ENCODE assay signal across 22 cellular contexts in genomic region chr5:88480245-88480644, GRCh38.
A peak's percentile ranks its signal among the peaks of the same experiment; 100 is the strongest.
DNase-seq lines count a peak whose midpoint lies in the region; ATAC-seq and TF ChIP-seq lines count a peak whose summit lies in the region.
"Had no signal": no experiment of that assay in that cellular context is flagged by ENCODE, and none has a peak within 500 bp of the region (broad histone marks: within the 10 kb centered on the region; RNA-seq: fewer than 3 reads in every experiment).

No MANE protein-coding gene starts in this region.

- CTCF ChIA-PET in SK-N-SH (lab: Yijun Ruan, JAX) = no interaction called here

- TF ChIP-seq EP300 in SK-N-SH (IDR thresholded peaks at IDR 0.05; ENCODE audit: borderline replicate concordance in 1 of 2, low read depth in 1 of 2, low read length in 1 of 2) = no peak

- ATAC-seq in SK-N-SH treated with all-trans-retinoic acid at 6 μM for 48 hours = no peak
- no peak for ATAC-seq in stimulated activated effector memory CD8-positive, alpha-beta T cell treated with anti-CD3 and anti-CD28 coated beads, Interleukin-12 subunit alpha, Interleukin-12 subunit beta, amount 100 ng/mL, for 72 hours
- ATAC-seq: A549; stimulated activated naive CD8-positive, alpha-beta T cell treated with anti-CD3 and anti-CD28 coated beads, Interleukin-15, Interleukin-2, amounts not matched to agents 100 U/mL and 50 U/mL, for 24 hours had no signal

- WGBS in SK-N-SH (ENCODE audit: low lambda C conversion rate) = 10% methylated on average over 4 of the region's 4 CpGs

- H4K20me1 ChIP-seq in SK-N-SH (ENCODE audit: insufficient read depth) = no peaks in the 10 kb centered on the region

- DNase-seq in SK-N-SH (peak; percentile 4), NCI-H446 (lab: John Stamatoyannopoulos, UW) (peak; percentile 85 to 95), cerebellar cortex (ENCODE audit: low spot score) (peak; percentile 39), superior temporal gyrus (ENCODE audit: extremely low spot score) (peak; percentile 67), NCI-H748 treated with DMSO at 0.1 percent for 48 hours (lab: John Stamatoyannopoulos, UW) (no peak), T1000 (lab: John Stamatoyannopoulos, UW) (no peak)
- no peak for DNase-seq in stimulated activated effector memory CD8-positive, alpha-beta T cell treated with anti-CD3 and anti-CD28 coated beads, Interleukin-12 subunit alpha, Interleukin-12 subunit beta, amount 100 ng/mL, for 72 hours (ENCODE audit: low spot score in 2 of 2)
- DNase-seq: activated CD4-positive, alpha-beta T cell treated with anti-CD3 and anti-CD28 coated beads, Interleukin-2, amount 50 U/mL, for 48 hours; activated naive CD4-positive, alpha-beta T cell treated with Interleukin-2 at 50 U/mL for 16 hours; activated T-cell treated with anti-CD3 and anti-CD28 coated beads for 4 hours; CD4-positive, alpha-beta T cell; cortex of kidney; EL; H7; NCI-H1105 treated with DMSO at 0.1 percent for 48 hours; stimulated activated naive CD8-positive, alpha-beta T cell treated with anti-CD3 and anti-CD28 coated beads, Interleukin-15, Interleukin-2, amounts not matched to agents 100 U/mL and 50 U/mL, for 24 hours had no signal

- no peak for TF ChIP-seq CTCF in SK-N-SH (IDR thresholded peaks at IDR 0.05)

- POLR2A ChIA-PET in SK-N-SH (lab: Yijun Ruan, JAX) = no interaction called here

- no peaks in the 10 kb centered on the region for H3K4me1 Mint-ChIP-seq in stimulated activated effector memory CD8-positive, alpha-beta T cell treated with anti-CD3 and anti-CD28 coated beads, Interleukin-12 subunit alpha, Interleukin-12 subunit beta, amount 100 ng/mL, for 72 hours

- no peak for TF ChIP-seq RAD21 in SK-N-SH (IDR thresholded peaks at IDR 0.05; ENCODE audit: low read length)

- no peaks in the 10 kb centered on the region for H3K27me3 ChIP-seq in SK-N-SH (ENCODE audit: insufficient read depth)
- H3K27me3 ChIP-seq: ascending aorta, neutrophil had no signal

- no peaks in the 10 kb centered on the region for H3K9me3 ChIP-seq in SK-N-SH
- H3K9me3 ChIP-seq: A549, ascending aorta, neutrophil had no signal

- no peaks in the 10 kb centered on the region for H3K36me3 Mint-ChIP-seq in stimulated activated effector memory CD8-positive, alpha-beta T cell treated with anti-CD3 and anti-CD28 coated beads, Interleukin-12 subunit alpha, Interleukin-12 subunit beta, amount 100 ng/mL, for 72 hours
- H3K36me3 Mint-ChIP-seq: type B pancreatic cell had no signal

- no peaks in the 10 kb centered on the region for H3K36me3 ChIP-seq in SK-N-SH (replicated peaks in 1 of 2; ENCODE audit: control insufficient read depth in 1 of 2, insufficient read depth in 2 of 2, low read length in 1 of 2)
- H3K36me3 ChIP-seq: ascending aorta, neutrophil had no signal

- H2AFZ ChIP-seq in SK-N-SH (ENCODE audit: low read depth) = no peak overlapping the region

- peaks cover 0 to 3% of the 10 kb centered on the region in 2 experiments; a peak in 2 of 4 replicates for H3K4me1 ChIP-seq in SK-N-SH (ENCODE audit: control insufficient read depth in 1 of 2, insufficient read depth in 2 of 2, low read depth in 1 of 2, low read length in 1 of 2)
- H3K4me1 ChIP-seq: A549, ascending aorta had no signal

- H3F3A ChIP-seq in SK-N-SH (replicated peaks; ENCODE audit: insufficient read depth) = no peaks in the 10 kb centered on the region

- no peaks in the 10 kb centered on the region for H3K79me2 ChIP-seq in SK-N-SH (ENCODE audit: insufficient read depth)

- H3K27ac Mint-ChIP-seq in stimulated activated effector memory CD8-positive, alpha-beta T cell treated with anti-CD3 and anti-CD28 coated beads, Interleukin-12 subunit alpha, Interleukin-12 subunit beta, amount 100 ng/mL, for 72 hours = no peak overlapping the region
- H3K27ac Mint-ChIP-seq: CD4-positive, alpha-beta T cell; type B pancreatic cell had no signal

- no peak overlapping the region for H3K4me3 ChIP-seq in SK-N-SH (ENCODE audit: low read depth in 2 of 2, low read length in 1 of 2)
- H3K4me3 ChIP-seq: A549, ascending aorta had no signal

- no peaks in the 10 kb centered on the region for H3K9me3 Mint-ChIP-seq in stimulated activated effector memory CD8-positive, alpha-beta T cell treated with anti-CD3 and anti-CD28 coated beads, Interleukin-12 subunit alpha, Interleukin-12 subunit beta, amount 100 ng/mL, for 72 hours
- H3K9me3 Mint-ChIP-seq: CD4-positive, alpha-beta T cell; type B pancreatic cell had no signal

- no peaks in the 10 kb centered on the region for H3K9me2 ChIP-seq in SK-N-SH

- no peak overlapping the region for H3K4me3 Mint-ChIP-seq in stimulated activated effector memory CD8-positive, alpha-beta T cell treated with anti-CD3 and anti-CD28 coated beads, Interleukin-12 subunit alpha, Interleukin-12 subunit beta, amount 100 ng/mL, for 72 hours
- H3K4me3 Mint-ChIP-seq: CD4-positive, alpha-beta T cell; type B pancreatic cell had no signal

- no peak overlapping the region for H3K27ac ChIP-seq in SK-N-SH (ENCODE audit: low read depth in 2 of 2, low read length in 1 of 2)
- H3K27ac ChIP-seq: A549, ascending aorta, neutrophil, VCaP had no signal

- H3K4me2 ChIP-seq in SK-N-SH = no peak overlapping the region
- H3K4me2 ChIP-seq: A549 had no signal

- H3K9ac ChIP-seq in SK-N-SH = no peak overlapping the region

TF ChIP-seq in SK-N-SH, 30 proteins besides CTCF, POLR2A, EP300 and RAD21 (continues in another document):
- no peak for TF ChIP-seq TAF1 (IDR thresholded peaks at IDR 0.05; ENCODE audit: borderline replicate concordance, low read depth, low read length)
- TF ChIP-seq YY1 (IDR thresholded peaks at IDR 0.05; ENCODE audit: low read depth) = no peak
- no peak for TF ChIP-seq MEF2A (IDR thresholded peaks at IDR 0.05; ENCODE audit: borderline replicate concordance, low read depth)
- no peak for TF ChIP-seq FOXM1 (IDR thresholded peaks at IDR 0.05; ENCODE audit: low read depth)
- TF ChIP-seq TEAD4 (IDR thresholded peaks at IDR 0.05; ENCODE audit: borderline replicate concordance, insufficient read depth) = no peak
- TF ChIP-seq ELF1 (IDR thresholded peaks at IDR 0.05) = no peak
- TF ChIP-seq EZH2phosphoT487 (IDR thresholded peaks at IDR 0.05; ENCODE audit: borderline replicate concordance, low read depth) = no peak
- TF ChIP-seq, protein P1, sequence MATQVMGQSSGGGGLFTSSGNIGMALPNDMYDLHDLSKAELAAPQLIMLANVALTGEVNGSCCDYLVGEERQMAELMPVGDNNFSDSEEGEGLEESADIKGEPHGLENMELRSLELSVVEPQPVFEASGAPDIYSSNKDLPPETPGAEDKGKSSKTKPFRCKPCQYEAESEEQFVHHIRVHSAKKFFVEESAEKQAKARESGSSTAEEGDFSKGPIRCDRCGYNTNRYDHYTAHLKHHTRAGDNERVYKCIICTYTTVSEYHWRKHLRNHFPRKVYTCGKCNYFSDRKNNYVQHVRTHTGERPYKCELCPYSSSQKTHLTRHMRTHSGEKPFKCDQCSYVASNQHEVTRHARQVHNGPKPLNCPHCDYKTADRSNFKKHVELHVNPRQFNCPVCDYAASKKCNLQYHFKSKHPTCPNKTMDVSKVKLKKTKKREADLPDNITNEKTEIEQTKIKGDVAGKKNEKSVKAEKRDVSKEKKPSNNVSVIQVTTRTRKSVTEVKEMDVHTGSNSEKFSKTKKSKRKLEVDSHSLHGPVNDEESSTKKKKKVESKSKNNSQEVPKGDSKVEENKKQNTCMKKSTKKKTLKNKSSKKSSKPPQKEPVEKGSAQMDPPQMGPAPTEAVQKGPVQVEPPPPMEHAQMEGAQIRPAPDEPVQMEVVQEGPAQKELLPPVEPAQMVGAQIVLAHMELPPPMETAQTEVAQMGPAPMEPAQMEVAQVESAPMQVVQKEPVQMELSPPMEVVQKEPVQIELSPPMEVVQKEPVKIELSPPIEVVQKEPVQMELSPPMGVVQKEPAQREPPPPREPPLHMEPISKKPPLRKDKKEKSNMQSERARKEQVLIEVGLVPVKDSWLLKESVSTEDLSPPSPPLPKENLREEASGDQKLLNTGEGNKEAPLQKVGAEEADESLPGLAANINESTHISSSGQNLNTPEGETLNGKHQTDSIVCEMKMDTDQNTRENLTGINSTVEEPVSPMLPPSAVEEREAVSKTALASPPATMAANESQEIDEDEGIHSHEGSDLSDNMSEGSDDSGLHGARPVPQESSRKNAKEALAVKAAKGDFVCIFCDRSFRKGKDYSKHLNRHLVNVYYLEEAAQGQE (IDR thresholded peaks at IDR 0.05; ENCODE audit: low read depth, low read length) = no peak

TF ChIP-seq in SK-N-SH treated with all-trans-retinoic acid at 6 μM for 48 hours, 23 proteins besides CTCF, POLR2A, EP300 and RAD21 (continues in another document):
- TF ChIP-seq ZNF70 (CRISPR knock-in tag; IDR thresholded peaks at IDR 0.05) = no peak
- no peak for TF ChIP-seq TCF4 (CRISPR knock-in tag; IDR thresholded peaks at IDR 0.05; ENCODE audit: borderline replicate concordance)
- no peak for TF ChIP-seq ZNF565 (CRISPR knock-in tag; conservative IDR thresholded peaks at IDR 0.05; ENCODE audit: low read depth)
- no peak for TF ChIP-seq POU6F1 (CRISPR knock-in tag; IDR thresholded peaks at IDR 0.05; ENCODE audit: borderline replicate concordance, low read depth)
- no peak for TF ChIP-seq ZC3H10 (CRISPR knock-in tag; IDR thresholded peaks at IDR 0.05)
- no peak for TF ChIP-seq TOX (CRISPR knock-in tag; IDR thresholded peaks at IDR 0.05; ENCODE audit: borderline replicate concordance)
- no peak for TF ChIP-seq PPARA (CRISPR knock-in tag; IDR thresholded peaks at IDR 0.05; ENCODE audit: borderline replicate concordance)
- TF ChIP-seq ZNF8 (CRISPR knock-in tag; IDR thresholded peaks at IDR 0.05) = no peak
- no peak for TF ChIP-seq ZFP3 (CRISPR knock-in tag; IDR thresholded peaks at IDR 0.05)
- no peak for TF ChIP-seq OSR1 (CRISPR knock-in tag; IDR thresholded peaks at IDR 0.05)
- no peak for TF ChIP-seq ISL1 (CRISPR knock-in tag; IDR thresholded peaks at IDR 0.05)
- no peak for TF ChIP-seq ESRRG (CRISPR knock-in tag; IDR thresholded peaks at IDR 0.05)

Comparison
In these comparisons a context has a peak if more than half of its experiments do, and no peak if none do; other contexts are left out.
1. DNase-seq: peak in SK-N-SH (single experiment), NCI-H446 (2 of 2), cerebellar cortex (single experiment) and superior temporal gyrus (single experiment); none in NCI-H748 treated with DMSO at 0.1 percent for 48 hours (single experiment), T1000 (single experiment) and stimulated activated effector memory CD8-positive, alpha-beta T cell treated with anti-CD3 and anti-CD28 coated beads, Interleukin-12 subunit alpha, Interleukin-12 subunit beta, amount 100 ng/mL, for 72 hours (0 of 2).